8 cellular contexts compared by ENCODE assay signal in genomic region chr10:101061814-101062230, GRCh38. TPM values are rescaled to one million over a fixed set of nuclear protein-coding genes. Genes with fewer than 3 reads are reported as not detected.
DNase-seq lines count a peak whose midpoint lies in the region; ATAC-seq and TF ChIP-seq lines count a peak whose summit lies in the region.

Gene KAZALD1 (plus strand): TSS chr10:101061989. CDS start chr10:101062593, 604 bp downstream.

- H3K9ac ChIP-seq in mucosa of stomach (ENCODE audit: low read length): peak within 1 kb of the TSS; percentile 94

- H3K27ac Mint-ChIP-seq in central memory CD8-positive, alpha-beta T cell (ENCODE audit: low read depth): peak within 1 kb of the TSS; percentile 89

- H3K27me3 ChIP-seq in A673 (replicated peaks; ENCODE audit: insufficient read depth, low read depth, low read length, poor library complexity): no peaks in the 10 kb centered on the region
- peaks cover 11% of the 10 kb centered on the region for H3K27me3 ChIP-seq in mucosa of stomach (ENCODE audit: control insufficient read depth, insufficient read depth, low read length)

- peaks cover 23% of the 10 kb centered on the region for H3K4me1 Mint-ChIP-seq in central memory CD8-positive, alpha-beta T cell

- CTCF ChIA-PET in A673 (lab: Charles Lee): interaction anchor here (0.6 to 1.4 kb wide), 4 partner anchors 8 to 80 kb away, joined by 3 to 10 read pairs (median 6); no protein-coding TSS in a partner anchor

- no peaks in the 10 kb centered on the region for H3K9me3 Mint-ChIP-seq in central memory CD8-positive, alpha-beta T cell

- H3K27ac ChIP-seq in A673 (ENCODE audit: low read depth, low read length, poor library complexity, severe bottlenecking): peak within 1 kb of the TSS; percentile 98

- peak within 1 kb of the TSS; percentile 96 for H3K4me3 Mint-ChIP-seq in central memory CD8-positive, alpha-beta T cell

- DNase-seq in A673 (ENCODE audit: low spot score): no peak
- DNase-seq in HuH-7.5 (ENCODE audit: low spot score): peak; percentile 47
- no peak for DNase-seq in central memory CD8-positive, alpha-beta T cell (ENCODE audit: low spot score in 2 of 2)
- DNase-seq in OCI-M2 (lab: John Stamatoyannopoulos, UW; ENCODE audit: unreplicated experiment): no peak
- DNase-seq in NCI-H524 treated with DMSO at 0.1 percent for 48 hours (lab: John Stamatoyannopoulos, UW): no peak
- DNase-seq in amygdala (lab: John Stamatoyannopoulos, UW): no peak

- TF ChIP-seq CTCF in A673 (conservative IDR thresholded peaks at IDR 0.05; ENCODE audit: low read depth, low read length): no peak

- intact Hi-C loops in A673 (cut with micrococcal nuclease; ENCODE audit: unreplicated experiment): loop anchor here (5.0 kb wide), 1 partner anchor 65 kb away; the partner anchor contains the start of gene LZTS2

- no peaks in the 10 kb centered on the region for H3K9me3 ChIP-seq in A673 (ENCODE audit: low read depth, low read length, poor library complexity, severe bottlenecking)
- H3K9me3 ChIP-seq in mucosa of stomach (ENCODE audit: control insufficient read depth, low read length): no peaks in the 10 kb centered on the region

- H3K4me1 ChIP-seq in A673 (ENCODE audit: insufficient read depth, low read length, poor library complexity, severe bottlenecking) (peaks cover 72% of the 10 kb centered on the region), mucosa of stomach (ENCODE audit: control insufficient read depth, insufficient read depth, low read length) (peaks cover 52% of the 10 kb centered on the region)

- peaks cover 9% of the 10 kb centered on the region for H3K36me3 Mint-ChIP-seq in central memory CD8-positive, alpha-beta T cell (ENCODE audit: insufficient read depth)

- TSS peak; percentile 74 for BruUV-seq in A673 (replicated peaks; lab: Mats Ljungman, UMichigan)

- peaks cover 34% of the 10 kb centered on the region for H3K27me3 Mint-ChIP-seq in central memory CD8-positive, alpha-beta T cell

- H3K36me3 ChIP-seq in A673 (ENCODE audit: insufficient read depth, low read length, poor library complexity, severe bottlenecking) (no peaks in the 10 kb centered on the region), mucosa of stomach (ENCODE audit: control insufficient read depth, insufficient read depth, low read length) (no peaks in the 10 kb centered on the region)

- POLR2A ChIA-PET in A673 (lab: Charles Lee; ENCODE audit: low non-redundant PET): no interaction called here

- H3K4me3 ChIP-seq in A673 (ENCODE audit: low read depth, low read length, poor library complexity, severe bottlenecking) (peak within 1 kb of the TSS; percentile 73), mucosa of stomach (ENCODE audit: low read length) (peak within 1 kb of the TSS; percentile 93)

- no peak for ATAC-seq in central memory CD8-positive, alpha-beta T cell (replicated peaks; ENCODE audit: extremely low read depth, poor library complexity, severe bottlenecking)
- no peak for ATAC-seq in GM19395 (IDR thresholded peaks at IDR 0.05; ENCODE audit: unreplicated experiment)

RNA-seq across cellular contexts. Expression of gene KAZALD1, which starts in this region (rescaled TPM):
- 12.5 and 19.2 TPM in 2 replicates for total RNA-seq in A673 (2021)
